8 cellular contexts compared by ENCODE assay signal in the genomic region with DNA sequence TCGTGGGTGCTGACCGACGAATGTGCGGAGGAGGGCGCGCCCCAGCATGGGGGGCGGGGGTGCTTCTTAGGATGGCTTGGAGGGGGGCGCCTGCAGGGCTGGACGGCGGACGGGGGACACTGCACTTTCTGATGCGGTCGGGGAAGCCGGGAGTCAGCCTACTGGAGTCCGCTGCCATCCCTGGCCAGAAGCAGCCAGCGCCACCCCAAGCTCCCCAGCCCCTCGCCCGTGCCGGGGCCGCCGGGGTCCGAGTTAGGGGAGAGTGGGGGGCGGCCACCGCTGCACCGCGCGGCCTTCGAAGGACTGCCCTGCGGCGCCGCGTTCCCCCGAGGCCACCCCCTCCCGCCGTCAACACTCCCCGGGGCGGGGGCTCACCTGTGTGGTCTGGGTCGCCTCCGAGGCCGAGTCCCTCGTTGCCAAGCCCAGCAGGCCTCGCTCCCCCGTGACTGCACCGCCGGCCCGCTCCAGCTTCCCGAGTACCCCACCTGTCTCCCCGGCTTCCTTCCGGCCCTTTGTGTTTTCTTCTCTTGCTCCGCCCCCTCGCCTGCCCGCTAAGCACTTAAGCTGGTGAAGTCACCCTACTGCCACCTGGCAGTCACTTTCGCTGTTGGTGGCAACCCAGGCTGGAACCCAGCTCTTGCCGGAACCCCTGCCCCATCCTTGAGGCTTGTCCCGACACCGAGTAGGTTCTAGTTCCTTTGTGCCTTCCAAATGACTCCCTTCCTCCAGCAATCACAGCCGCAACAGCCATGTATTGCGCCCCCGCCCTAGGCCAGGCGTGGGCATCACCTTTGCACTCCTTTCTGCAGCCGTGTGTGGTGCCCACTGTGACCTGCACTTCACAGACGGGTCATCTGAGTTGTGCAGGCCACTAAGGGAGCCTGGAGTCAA. TPM values are rescaled to one million over a fixed set of nuclear protein-coding genes. Genes with fewer than 3 reads are reported as not detected.
A peak's percentile ranks its signal among the peaks of the same experiment; 100 is the strongest.
DNase-seq lines count a peak whose midpoint lies in the region; ATAC-seq and TF ChIP-seq lines count a peak whose summit lies in the region.

A gene with protein sequence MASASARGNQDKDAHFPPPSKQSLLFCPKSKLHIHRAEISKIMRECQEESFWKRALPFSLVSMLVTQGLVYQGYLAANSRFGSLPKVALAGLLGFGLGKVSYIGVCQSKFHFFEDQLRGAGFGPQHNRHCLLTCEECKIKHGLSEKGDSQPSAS (minus strand): TSS at position 492 of the 891 bp plus-strand sequence. CDS start 2,225 bp downstream, outside the sequence.

- peaks cover 12% of the 10 kb centered on the region for H3K79me2 ChIP-seq in osteoblast (ENCODE audit: insufficient read depth, low read length)

- no TSS peak for BruUV-seq in Calu3 (replicated peaks; lab: Mats Ljungman, UMichigan)

- peaks cover 42% of the 10 kb centered on the region for H3K36me3 Mint-ChIP-seq in Calu3 (ENCODE audit: insufficient read depth, unreplicated experiment)
- peaks cover 5 to 11% of the 10 kb centered on the region in 2 donors for H3K36me3 Mint-ChIP-seq in activated T-cell treated with anti-CD3 and anti-CD28 coated beads, Interleukin-2, amount 50 U/mL, for 72 hours (ENCODE audit: insufficient read depth in 2 of 2)

- H3K27ac ChIP-seq in osteoblast (ENCODE audit: low read depth, low read length) = peak within 1 kb of the TSS; percentile 11
- H3K27ac ChIP-seq in tibial artery = peak within 1 kb of the TSS; percentile 38 to 51

- H3K4me1 Mint-ChIP-seq in Calu3 (ENCODE audit: low read depth, unreplicated experiment) = peaks cover 36% of the 10 kb centered on the region
- peaks cover 66% of the 10 kb centered on the region for H3K4me1 Mint-ChIP-seq in activated T-cell treated with anti-CD3 and anti-CD28 coated beads, Interleukin-2, amount 50 U/mL, for 72 hours (ENCODE audit: low read depth)

- no peaks in the 10 kb centered on the region for H3K9me3 Mint-ChIP-seq in Calu3 (ENCODE audit: low read depth, unreplicated experiment)
- no peaks in the 10 kb centered on the region for H3K9me3 Mint-ChIP-seq in activated T-cell treated with anti-CD3 and anti-CD28 coated beads, Interleukin-2, amount 50 U/mL, for 72 hours

- H3K27ac Mint-ChIP-seq in Calu3 (ENCODE audit: unreplicated experiment) = peak within 1 kb of the TSS; percentile 97
- peak within 1 kb of the TSS; percentile 52 for H3K27ac Mint-ChIP-seq in activated T-cell treated with anti-CD3 and anti-CD28 coated beads, Interleukin-2, amount 50 U/mL, for 72 hours

- H3K4me3 ChIP-seq in fibroblast of the aortic adventitia (ENCODE audit: low read depth, low read length) = peak within 1 kb of the TSS; percentile 48
- H3K4me3 ChIP-seq in osteoblast (ENCODE audit: insufficient read depth, low read length) = peak within 1 kb of the TSS; percentile 80
- peak within 1 kb of the TSS; percentile 70 to 91 for H3K4me3 ChIP-seq in tibial artery

- H3K36me3 ChIP-seq in osteoblast (ENCODE audit: insufficient read depth, low read length) (no peaks in the 10 kb centered on the region), tibial artery (peaks cover 0 to 15% (median 0%) of the 10 kb centered on the region in 3 donors)

- peak within 1 kb of the TSS; percentile 88 for H3K4me2 ChIP-seq in osteoblast (ENCODE audit: insufficient read depth, low read length)

- peak within 1 kb of the TSS; percentile 96 for H3K4me3 Mint-ChIP-seq in Calu3 (ENCODE audit: low read depth, unreplicated experiment)
- H3K4me3 Mint-ChIP-seq in activated T-cell treated with anti-CD3 and anti-CD28 coated beads, Interleukin-2, amount 50 U/mL, for 72 hours = peak within 1 kb of the TSS; percentile 79 to 96

- CTCF ChIA-PET in Calu3 (lab: Charles Lee) = interaction anchor here (2.0 kb wide), 1 partner anchor 38 kb away, joined by 5 read pairs; no protein-coding TSS in a partner anchor

- intact Hi-C loops in Calu3 (cut with micrococcal nuclease; ENCODE audit: unreplicated experiment) (loop anchor here (5.0 to 10.0 kb wide), 4 partner anchors 36 to 212 kb away; no protein-coding TSS in a partner anchor), tibial artery (cut with DNase I; ENCODE audit: low total_unique reads) (no loop called here)

- no peaks in the 10 kb centered on the region for H3K27me3 Mint-ChIP-seq in Calu3 (ENCODE audit: unreplicated experiment)
- H3K27me3 Mint-ChIP-seq in activated T-cell treated with anti-CD3 and anti-CD28 coated beads, Interleukin-2, amount 50 U/mL, for 72 hours (ENCODE audit: low read depth) = no peaks in the 10 kb centered on the region

- no peaks in the 10 kb centered on the region for H3K27me3 ChIP-seq in osteoblast (ENCODE audit: insufficient read depth, low read length)
- H3K27me3 ChIP-seq in tibial artery = no peaks in the 10 kb centered on the region

- peak; percentile 64 to 73 for ATAC-seq in activated T-cell treated with anti-CD3 and anti-CD28 coated beads, Interleukin-2, amount 50 U/mL, for 72 hours (replicated peaks in 1 of 2)

- peak; percentile 80 for DNase-seq in Calu3
- DNase-seq in GM20000 (ENCODE audit: low spot score) = peak; percentile 88
- peak; percentile 61 for DNase-seq in HT1080 (ENCODE audit: low read depth)
- DNase-seq in NOMO-1 (lab: John Stamatoyannopoulos, UW; ENCODE audit: unreplicated experiment in 2 of 2) = peak; percentile 72 to 76
- peak; percentile 84 to 88 for DNase-seq in activated T-cell treated with anti-CD3 and anti-CD28 coated beads, Interleukin-2, amount 50 U/mL, for 72 hours
- no peak for DNase-seq in fibroblast of the aortic adventitia (ENCODE audit: low read depth)
- DNase-seq in osteoblast (ENCODE audit: insufficient read length, low spot score, missing footprints) = peak; percentile 65
- peak; percentile 37 to 76 for DNase-seq in tibial artery

- H3K9me3 ChIP-seq in osteoblast (ENCODE audit: low read depth, low read length) (no peaks in the 10 kb centered on the region), tibial artery (no peaks in the 10 kb centered on the region)

- H2AFZ ChIP-seq in osteoblast (ENCODE audit: low read length) = peak within 1 kb of the TSS; percentile 85

- H3K4me1 ChIP-seq in osteoblast (ENCODE audit: insufficient read depth, low read length) = peaks cover 40% of the 10 kb centered on the region
- peaks cover 0 to 14% (median 10%) of the 10 kb centered on the region in 4 donors for H3K4me1 ChIP-seq in tibial artery

- peaks cover 2% of the 10 kb centered on the region for H4K20me1 ChIP-seq in osteoblast (ENCODE audit: insufficient read depth, low read length)

- TF ChIP-seq CTCF in Calu3 (IDR thresholded peaks at IDR 0.05; ENCODE audit: unreplicated experiment) (no peak), GM20000 (IDR thresholded peaks at IDR 0.05; ENCODE audit: extremely low read depth, missing control alignments) (peak; percentile 3), fibroblast of the aortic adventitia (IDR thresholded peaks at IDR 0.05; ENCODE audit: insufficient read depth, low read length) (no peak), osteoblast (IDR thresholded peaks at IDR 0.05; ENCODE audit: extremely low read depth, low read depth, low read length) (no peak), tibial artery (IDR thresholded peaks at IDR 0.05) (no peak)

RNA-seq across cellular contexts. Expression of the gene that starts here (rescaled TPM):
- total RNA-seq in Calu3 (2022) = 141 and 182 TPM in 2 replicates
- total RNA-seq in HT1080 (2014; rRNA removed; shearing (Covaris generic)) = 247 and 261 TPM in 2 replicates
- polyA plus RNA-seq in HT1080 (2015; cell fraction: cytosol; rRNA removed) = 126 and 137 TPM in 2 replicates
- polyA plus RNA-seq in HT1080 (2015; cell fraction: nucleus; rRNA removed) = 40.9 and 51.7 TPM in 2 replicates
- total RNA-seq in activated T-cell treated with anti-CD3 and anti-CD28 coated beads, Interleukin-2, amount 50 U/mL, for 72 hours = 10 to 100 TPM; 71.1 to 86.2 TPM
- 2.9 and 20.3 TPM in 2 replicates for total RNA-seq in fibroblast of the aortic adventitia (ENCODE audit: low replicate concordance)
- 7.6 and 8.0 TPM in 2 replicates for total RNA-seq in osteoblast
